In the genomic region with DNA sequence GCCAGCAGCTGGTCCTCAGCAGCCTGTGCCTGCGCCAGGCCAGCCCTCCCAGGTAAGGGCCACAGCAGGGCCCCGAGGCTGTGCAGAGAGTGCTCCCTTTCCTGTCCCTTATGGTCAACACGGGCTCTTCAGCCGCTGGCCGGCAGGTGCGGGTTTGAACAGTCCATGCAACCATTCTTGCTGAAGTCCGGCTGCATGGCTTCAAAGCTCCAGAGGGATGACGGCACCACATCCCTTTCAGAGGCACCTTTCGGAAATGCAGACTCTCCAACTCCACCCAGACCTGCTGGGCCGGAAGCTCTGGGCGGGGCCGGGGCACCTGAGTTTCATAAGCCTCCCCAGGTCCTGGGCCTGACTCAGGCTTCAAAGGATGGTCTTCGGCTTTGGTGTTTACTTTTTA, we compare ENCODE assay signal across 33 cellular contexts.
DNase-seq lines count a peak whose midpoint lies in the region; ATAC-seq and TF ChIP-seq lines count a peak whose summit lies in the region.
"Had no signal": no experiment of that assay in that cellular context is flagged by ENCODE, and none has a peak within 500 bp of the region (broad histone marks: within the 10 kb centered on the region; RNA-seq: fewer than 3 reads in every experiment).

No MANE protein-coding gene starts in this region.

- H3K9me3 ChIP-seq in adrenal gland (replicated peaks in 1 of 3) = no peaks in the 10 kb centered on the region
- H3K9me3 ChIP-seq: HAP-1 had no signal

- no peaks in the 10 kb centered on the region for H3K27me3 ChIP-seq in adrenal gland
- H3K27me3 ChIP-seq: ascending aorta, neural progenitor cell, uterus had no signal

- H3K4me3 ChIP-seq in adrenal gland = no peak overlapping the region
- H3K4me3 ChIP-seq: ascending aorta, HAP-1, neural progenitor cell, SK-N-MC, smooth muscle cell, thoracic aorta, uterus had no signal

- no peak for ATAC-seq in natural killer cell
- ATAC-seq in natural killer cell treated with Interleukin-12 subunit alpha and Interleukin-12 subunit beta and Interleukin-15 and Interleukin-18, amount 100 ng/mL, for 72 hours = no peak
- peak; percentile 84 for ATAC-seq in esophagus mucosa
- ATAC-seq: CD8-positive, alpha-beta T cell; left colon had no signal

- no peaks in the 10 kb centered on the region for H3K9me3 Mint-ChIP-seq in natural killer cell
- peaks cover 5% of the 10 kb centered on the region for H3K9me3 Mint-ChIP-seq in natural killer cell treated with Interleukin-12 subunit alpha and Interleukin-12 subunit beta and Interleukin-15 and Interleukin-18, amount 100 ng/mL, for 72 hours
- H3K9me3 Mint-ChIP-seq: activated naive CD8-positive, alpha-beta T cell treated with anti-CD3 and anti-CD28 coated beads, Interleukin-2, amount 10 ng/mL, durations not matched to agents 7 days and 5 days; T-helper 1 cell treated with Interleukin-12 subunit alpha and Interleukin-12 subunit beta and Interleukin-4 antibody, amounts not matched to agents 30 μg/mL and 1 μg/mL, for 36 hours had no signal

- H3K27ac Mint-ChIP-seq in natural killer cell = no peak overlapping the region
- no peak overlapping the region for H3K27ac Mint-ChIP-seq in natural killer cell treated with Interleukin-12 subunit alpha and Interleukin-12 subunit beta and Interleukin-15 and Interleukin-18, amount 100 ng/mL, for 72 hours
- H3K27ac Mint-ChIP-seq: activated naive CD8-positive, alpha-beta T cell treated with anti-CD3 and anti-CD28 coated beads, Interleukin-2, amount 10 ng/mL, durations not matched to agents 7 days and 5 days; CD8-positive, alpha-beta T cell; immature natural killer cell; memory B cell; neural progenitor cell; stimulated activated naive CD8-positive, alpha-beta T cell treated with anti-CD3 and anti-CD28 coated beads, Interleukin-15, Interleukin-2, amounts not matched to agents 100 ng/mL and 50 ng/mL, for 24 hours; T-helper 1 cell treated with Interleukin-12 subunit alpha and Interleukin-12 subunit beta and Interleukin-4 antibody, amounts not matched to agents 30 μg/mL and 1 μg/mL, for 36 hours had no signal

- H3K4me3 Mint-ChIP-seq in natural killer cell = no peak overlapping the region
- no peak overlapping the region for H3K4me3 Mint-ChIP-seq in natural killer cell treated with Interleukin-12 subunit alpha and Interleukin-12 subunit beta and Interleukin-15 and Interleukin-18, amount 100 ng/mL, for 72 hours
- H3K4me3 Mint-ChIP-seq: activated naive CD8-positive, alpha-beta T cell treated with anti-CD3 and anti-CD28 coated beads, Interleukin-2, amount 10 ng/mL, durations not matched to agents 7 days and 5 days; CD8-positive, alpha-beta T cell; immature natural killer cell; memory B cell; neural progenitor cell; stimulated activated naive CD8-positive, alpha-beta T cell treated with anti-CD3 and anti-CD28 coated beads, Interleukin-15, Interleukin-2, amounts not matched to agents 100 ng/mL and 50 ng/mL, for 24 hours; T-helper 1 cell treated with Interleukin-12 subunit alpha and Interleukin-12 subunit beta and Interleukin-4 antibody, amounts not matched to agents 30 μg/mL and 1 μg/mL, for 36 hours had no signal

- H3K36me3 Mint-ChIP-seq in natural killer cell = no peaks in the 10 kb centered on the region
- H3K36me3 Mint-ChIP-seq in natural killer cell treated with Interleukin-12 subunit alpha and Interleukin-12 subunit beta and Interleukin-15 and Interleukin-18, amount 100 ng/mL, for 72 hours = no peaks in the 10 kb centered on the region
- H3K36me3 Mint-ChIP-seq: activated naive CD8-positive, alpha-beta T cell treated with anti-CD3 and anti-CD28 coated beads, Interleukin-2, amount 10 ng/mL, durations not matched to agents 7 days and 5 days; CD8-positive, alpha-beta T cell; neural progenitor cell had no signal

- intact Hi-C loops in natural killer cell (cut with micrococcal nuclease) (no loop called here), adrenal gland (cut with DNase I) (no loop called here)

- TF ChIP-seq CTCF in natural killer cell (IDR thresholded peaks at IDR 0.05) (no peak), adrenal gland (IDR thresholded peaks at IDR 0.05) (no peak), GM20000 (IDR thresholded peaks at IDR 0.05; ENCODE audit: extremely low read depth, missing control alignments) (no peak)

- DNase-seq in natural killer cell (peak; percentile 9), RPMI8226 (peak; percentile 25), adrenal gland (no peak), GM20000 (ENCODE audit: low spot score) (no peak)
- no peak for DNase-seq in natural killer cell treated with Interleukin-12 subunit alpha and Interleukin-12 subunit beta and Interleukin-15 and Interleukin-18, amount 100 ng/mL, for 72 hours (ENCODE audit: low spot score)
- no peak for DNase-seq in activated CD4-positive, alpha-beta T cell treated with anti-CD3 and anti-CD28 coated beads, Interleukin-2, amount 50 U/mL, for 4 hours
- DNase-seq: ACHN; activated CD4-positive, CD25-positive, alpha-beta regulatory T cell treated with anti-CD3 and anti-CD28 coated beads, Interleukin-2, amount 50 U/mL, for 72 hours; activated gamma-delta T cell treated with Interleukin-2 at 50 U/mL for 16 hours; activated naive CD8-positive, alpha-beta T cell treated with anti-CD3 and anti-CD28 coated beads, Interleukin-2, amount 10 ng/mL, durations not matched to agents 7 days and 5 days; activated T-cell treated with anti-CD3 and anti-CD28 coated beads, Interleukin-2, amount 50 U/mL, for 48 hours; BE2C; effector memory CD4-positive, alpha-beta T cell; immature natural killer cell; Kasumi-1; left colon; NCI-H1436; NCI-H2081; NCI-H226; stimulated activated CD4-positive, alpha-beta T cell treated with anti-CD3 and anti-CD28 coated beads, Interleukin-1b, Interleukin-23, amount 100 ng/mL, for 48 hours; uterus had no signal

- WGBS in adrenal gland, 4 donors = 71 to 82% (median 81%) methylated on average over 8 to 13 of the region's 13 CpGs

- TF ChIP-seq POLR2A in adrenal gland (IDR thresholded peaks at IDR 0.05) = no peak

- no peaks in the 10 kb centered on the region for H3K4me1 Mint-ChIP-seq in natural killer cell
- no peaks in the 10 kb centered on the region for H3K4me1 Mint-ChIP-seq in natural killer cell treated with Interleukin-12 subunit alpha and Interleukin-12 subunit beta and Interleukin-15 and Interleukin-18, amount 100 ng/mL, for 72 hours (ENCODE audit: low read depth in 2 of 2)
- H3K4me1 Mint-ChIP-seq: activated naive CD8-positive, alpha-beta T cell treated with anti-CD3 and anti-CD28 coated beads, Interleukin-2, amount 10 ng/mL, durations not matched to agents 7 days and 5 days; immature natural killer cell; memory B cell had no signal

- H3K4me1 ChIP-seq in adrenal gland (replicated peaks in 1 of 2) = no peaks in the 10 kb centered on the region
- H3K4me1 ChIP-seq: ascending aorta, BE2C, HAP-1, neural progenitor cell, parathyroid adenoma, uterus had no signal

- peaks cover 6 to 31% of the 10 kb centered on the region in 2 donors for H3K27me3 Mint-ChIP-seq in natural killer cell (ENCODE audit: low read depth in 2 of 2)
- H3K27me3 Mint-ChIP-seq in natural killer cell treated with Interleukin-12 subunit alpha and Interleukin-12 subunit beta and Interleukin-15 and Interleukin-18, amount 100 ng/mL, for 72 hours = peaks cover 18 to 19% of the 10 kb centered on the region in 2 donors

- H3K27ac ChIP-seq in adrenal gland = no peak overlapping the region
- H3K27ac ChIP-seq: ascending aorta, neural progenitor cell, parathyroid adenoma, SK-N-MC, thoracic aorta, uterus had no signal

- H3K36me3 ChIP-seq in adrenal gland (replicated peaks in 1 of 2) = no peaks in the 10 kb centered on the region
- H3K36me3 ChIP-seq: ascending aorta, BE2C, HAP-1, neural progenitor cell, thoracic aorta, uterus had no signal

Comparison
In these comparisons a context has a peak if more than half of its experiments do, and no peak if none do; other contexts are left out.
1. DNase-seq: peak in natural killer cell (single experiment) and RPMI8226 (single experiment); none in natural killer cell treated with Interleukin-12 subunit alpha and Interleukin-12 subunit beta and Interleukin-15 and Interleukin-18, amount 100 ng/mL, for 72 hours (single experiment), activated CD4-positive, alpha-beta T cell treated with anti-CD3 and anti-CD28 coated beads, Interleukin-2, amount 50 U/mL, for 4 hours (0 of 2), adrenal gland (0 of 7) and GM20000 (single experiment).